In the genomic region with DNA sequence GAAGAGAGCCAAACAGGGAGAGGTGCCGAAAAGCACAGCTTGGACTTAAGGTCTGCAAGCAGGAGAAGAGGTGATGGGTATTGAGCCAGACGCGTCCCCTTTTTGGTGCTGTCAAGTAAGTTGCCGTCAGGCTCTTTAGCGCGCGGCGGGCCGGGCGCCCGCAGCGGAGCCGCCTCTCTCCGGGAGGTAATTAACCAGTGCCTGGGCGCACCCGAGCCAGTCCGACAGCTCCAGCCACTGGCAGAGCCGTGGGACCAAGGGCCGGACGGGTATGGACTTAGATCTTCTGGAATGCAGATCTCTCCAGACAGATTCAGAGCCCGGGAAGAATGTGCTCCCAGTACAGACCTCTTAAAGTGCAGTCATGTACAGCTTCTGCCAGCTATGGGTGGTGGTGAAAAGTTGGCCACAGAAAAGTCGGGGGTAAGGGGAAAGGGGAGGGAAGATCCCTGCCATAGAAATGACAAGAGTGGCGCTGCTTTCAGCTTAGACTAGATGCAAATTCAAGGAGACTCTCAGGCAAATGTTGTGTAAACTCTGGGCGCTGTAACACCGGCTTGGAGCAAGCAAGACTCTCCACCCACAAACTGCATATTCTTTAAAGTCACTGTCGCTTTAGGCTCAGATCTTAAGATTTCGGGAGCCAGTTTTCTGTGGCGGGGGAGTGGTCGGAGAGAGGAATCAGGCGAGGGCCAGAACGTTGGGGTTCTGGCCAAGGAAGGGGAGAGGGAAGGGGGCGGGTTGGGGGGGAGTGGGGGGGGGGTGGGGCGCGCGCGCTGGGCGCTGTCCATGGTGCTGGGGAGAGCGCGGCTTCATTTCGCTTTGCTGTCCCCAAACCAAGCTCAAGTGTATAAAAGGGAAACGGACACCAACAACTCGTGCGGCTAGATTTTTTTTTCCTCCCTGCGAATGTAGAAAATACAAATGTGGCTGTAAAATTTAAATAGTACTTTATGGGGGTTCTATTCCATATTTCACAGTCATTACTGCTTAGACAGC, we compare ENCODE assay signal across 8 cellular contexts. TPM values are rescaled to one million over a fixed set of nuclear protein-coding genes. Genes with fewer than 3 reads are reported as not detected.
DNase-seq lines count a peak whose midpoint lies in the region; ATAC-seq and TF ChIP-seq lines count a peak whose summit lies in the region.

No MANE protein-coding gene starts in this region.

- H3F3A ChIP-seq in PC-3 (ENCODE audit: low read length, unreplicated experiment): no peaks in the 10 kb centered on the region

- no peak for TF ChIP-seq CTCF in PC-3 (conservative IDR thresholded peaks at IDR 0.05; ENCODE audit: low read depth, low read length)
- TF ChIP-seq CTCF in hepatocyte (IDR thresholded peaks at IDR 0.05; ENCODE audit: poor library complexity): no peak

- H3K4me1 ChIP-seq in PC-3 (ENCODE audit: insufficient read depth, low read length): peaks cover 10% of the 10 kb centered on the region; the same call in 1 of the 2 replicates
- peaks cover 11% of the 10 kb centered on the region for H3K4me1 ChIP-seq in hepatocyte (ENCODE audit: insufficient read depth)

- H3K4me2 ChIP-seq in PC-3 (ENCODE audit: low read length): peak overlapping the region; percentile 71
- H3K4me2 ChIP-seq in hepatocyte: peak overlapping the region; percentile 72

- peak overlapping the region; percentile 57 for H3K4me3 ChIP-seq in PC-3 (ENCODE audit: low read length)
- H3K4me3 ChIP-seq in hepatocyte: no peak overlapping the region
- peak overlapping the region; percentile 23 for H3K4me3 ChIP-seq in skeletal muscle cell (ENCODE audit: low read depth, low read length)

- DNase-seq in SIG-M5 treated with dmso at 0.1 percent for 504 hours (lab: John Stamatoyannopoulos, UW; ENCODE audit: unreplicated experiment): peak; percentile 20
- no peak for DNase-seq in SIG-M5 (lab: John Stamatoyannopoulos, UW)
- peak; percentile 35 for DNase-seq in PC-3
- DNase-seq in hepatocyte (ENCODE audit: low spot score): no peak
- no peak for DNase-seq in skeletal muscle cell (ENCODE audit: low read depth)
- no peak for DNase-seq in DMS153 treated with DMSO at 0.1 percent for 48 hours (lab: John Stamatoyannopoulos, UW; ENCODE audit: unreplicated experiment)
- DNase-seq in activated effector memory CD4-positive, alpha-beta T cell treated with Interleukin-2 at 50 U/mL for 16 hours: no peak

- peak overlapping the region; percentile 51 for H2AFZ ChIP-seq in PC-3 (ENCODE audit: low read length)
- H2AFZ ChIP-seq in hepatocyte: no peak overlapping the region

- H3K79me2 ChIP-seq in PC-3 (ENCODE audit: low read length) (no peaks in the 10 kb centered on the region), hepatocyte (no peaks in the 10 kb centered on the region)

- ATAC-seq in PC-3 (peak; percentile 11; the same call in 1 of the 2 replicates), GM21447 (IDR thresholded peaks at IDR 0.05; ENCODE audit: unreplicated experiment) (no peak)

- no peaks in the 10 kb centered on the region for H3K36me3 ChIP-seq in PC-3 (ENCODE audit: low read depth, low read length)
- H3K36me3 ChIP-seq in hepatocyte (replicated peaks; ENCODE audit: insufficient read depth, low read depth): no peaks in the 10 kb centered on the region

- intact Hi-C loops in PC-3 (cut with micrococcal nuclease): loop anchor here (10.0 kb wide), 1 partner anchor 293 kb away; no protein-coding TSS in a partner anchor

- peaks cover 25% of the 10 kb centered on the region for H3K27me3 ChIP-seq in PC-3 (ENCODE audit: low read length)
- H3K27me3 ChIP-seq in hepatocyte: peaks cover 97% of the 10 kb centered on the region

- WGBS in hepatocyte (ENCODE audit: low lambda C conversion rate, missing lambda C conversion rate): 2% methylated on average over 37 of the region's 44 CpGs

- POLR2A ChIA-PET in PC-3 (lab: Charles Lee; ENCODE audit: unreplicated experiment): no interaction called here

- no TSS peak for BruUV-seq in PC-3 (replicated peaks; lab: Mats Ljungman, UMichigan)

- H3K27ac ChIP-seq in PC-3 (ENCODE audit: low read length) (no peak overlapping the region), hepatocyte (no peak overlapping the region)

- H4K20me1 ChIP-seq in PC-3 (ENCODE audit: low read length) (no peaks in the 10 kb centered on the region), hepatocyte (ENCODE audit: insufficient read depth, poor library complexity, severe bottlenecking) (no peaks in the 10 kb centered on the region)

- no peaks in the 10 kb centered on the region for H3K9me2 ChIP-seq in PC-3 (replicated peaks; ENCODE audit: low read length)
- H3K9me2 ChIP-seq in hepatocyte (replicated peaks; ENCODE audit: insufficient read depth): no peaks in the 10 kb centered on the region

- CTCF ChIA-PET in PC-3 (lab: Charles Lee): interaction anchor here (0.6 kb wide), 1 partner anchor 29 kb away, joined by 4 read pairs; a partner anchor contains a TSS

- H3K9me3 ChIP-seq in PC-3 (ENCODE audit: low read length) (no peaks in the 10 kb centered on the region), hepatocyte (ENCODE audit: low read depth) (no peaks in the 10 kb centered on the region)

- no peak overlapping the region for H3K9ac ChIP-seq in PC-3 (ENCODE audit: low read length)

RNA-seq across cellular contexts. Expression of a gene that starts 29.2 kb away (rescaled TPM):
- 88.4 and 118 TPM in 2 replicates for total RNA-seq in PC-3 (2014; rRNA removed)
- total RNA-seq in hepatocyte: 15.9 and 19.9 TPM in 2 replicates
- polyA plus RNA-seq in hepatocyte: 7.3 and 8.9 TPM in 2 replicates

RNA-seq across cellular contexts. Expression of a gene that starts 31.2 kb away (rescaled TPM):
- total RNA-seq in PC-3 (2014; rRNA removed): 24.1 and 28.8 TPM in 2 replicates
- total RNA-seq in hepatocyte: 8.2 and 8.4 TPM in 2 replicates
- polyA plus RNA-seq in hepatocyte: 8.6 and 9.3 TPM in 2 replicates

Comparison
In these comparisons a context has a peak if more than half of its experiments do, and no peak if none do; other contexts are left out.
1. DNase-seq: peak in SIG-M5 treated with dmso at 0.1 percent for 504 hours (single experiment) and PC-3 (single experiment); none in SIG-M5 (single experiment), hepatocyte (single experiment), skeletal muscle cell (single experiment), DMS153 treated with DMSO at 0.1 percent for 48 hours (single experiment) and activated effector memory CD4-positive, alpha-beta T cell treated with Interleukin-2 at 50 U/mL for 16 hours (single experiment).